In genomic region chr7:100476903-100477870, GRCh38 we compare ENCODE assay signal across 7 cellular contexts. TPM values are rescaled to one million over a fixed set of nuclear protein-coding genes. Genes with fewer than 3 reads are reported as not detected.
A peak's percentile ranks its signal among the peaks of the same experiment; 100 is the strongest.
DNase-seq lines count a peak whose midpoint lies in the region; ATAC-seq and TF ChIP-seq lines count a peak whose summit lies in the region.

No MANE protein-coding gene starts in this region.

- H3K9me3 ChIP-seq in esophagus (ENCODE audit: control insufficient read depth in 2 of 2, insufficient read depth in 1 of 2, low read depth in 1 of 2, low read length in 1 of 2) (no peaks in the 10 kb centered on the region), prostate gland (no peaks in the 10 kb centered on the region)

- no peaks in the 10 kb centered on the region; the same call in 1 of the 3 replicates for H3K9me3 Mint-ChIP-seq in GM23338

- H3K27me3 ChIP-seq in GM23338 (ENCODE audit: insufficient read depth): no peaks in the 10 kb centered on the region
- H3K27me3 ChIP-seq in esophagus (ENCODE audit: control insufficient read depth in 1 of 2, insufficient read depth in 2 of 2, low read length in 2 of 2): no peaks in the 10 kb centered on the region
- H3K27me3 ChIP-seq in prostate gland (replicated peaks; ENCODE audit: insufficient read depth): no peaks in the 10 kb centered on the region

- no peak overlapping the region for H3K27ac Mint-ChIP-seq in GM23338

- H3F3A ChIP-seq in GM23338 (replicated peaks; ENCODE audit: low read depth): peaks cover 1% of the 10 kb centered on the region; the same call in 1 of the 2 replicates

- peak overlapping the region; percentile 90 for H3K4me3 ChIP-seq in GM23338
- peak overlapping the region; percentile 94 to 97 for H3K4me3 ChIP-seq in esophagus (ENCODE audit: low read depth in 1 of 2, low read length in 2 of 2)
- peak overlapping the region; percentile 84 to 100 for H3K4me3 ChIP-seq in prostate gland

- no peaks in the 10 kb centered on the region for H3K9me2 ChIP-seq in GM23338 (ENCODE audit: insufficient read depth)

- H4K20me1 ChIP-seq in GM23338 (replicated peaks; ENCODE audit: insufficient read depth): peaks cover 3% of the 10 kb centered on the region; the same call in 1 of the 2 replicates

- peak; percentile 26 for ATAC-seq in GM23338
- no peak for ATAC-seq in HG03354 (IDR thresholded peaks at IDR 0.05; ENCODE audit: poor library complexity, severe bottlenecking, unreplicated experiment)

- H3K4me2 ChIP-seq in GM23338: peak overlapping the region; percentile 93

- WGBS in esophagus, 2 donors: 8 to 14% methylated on average over 25 to 30 of the region's 30 CpGs
- 9% methylated on average over 30 of the region's 30 CpGs for WGBS in prostate gland

- H3K27ac ChIP-seq in GM23338 (ENCODE audit: low read depth): no peak overlapping the region
- peak overlapping the region; percentile 48 to 53 for H3K27ac ChIP-seq in esophagus (ENCODE audit: low read depth in 2 of 2, low read length in 1 of 2)
- H3K27ac ChIP-seq in prostate gland: peak overlapping the region; percentile 94 to 98

- peak; percentile 69 for DNase-seq in GM23338 (ENCODE audit: low spot score)
- DNase-seq in activated CD4-positive, alpha-beta T cell treated with anti-CD3 and anti-CD28 coated beads, Interleukin-2, amount 50 U/mL, for 48 hours: peak; percentile 58 to 69
- no peak for DNase-seq in prostate gland (ENCODE audit: low spot score)
- DNase-seq in SKM-1 (lab: John Stamatoyannopoulos, UW; ENCODE audit: unreplicated experiment): no peak
- no peak for DNase-seq in activated CD4-positive, CD25-positive, alpha-beta regulatory T cell treated with anti-CD3 and anti-CD28 coated beads, Interleukin-2, amount 50 U/mL, for 72 hours

- peaks cover 25% of the 10 kb centered on the region for H3K4me1 Mint-ChIP-seq in GM23338

- H3K36me3 ChIP-seq in GM23338 (ENCODE audit: insufficient read depth): no peaks in the 10 kb centered on the region
- peaks cover 0 to 13% of the 10 kb centered on the region in 2 donors for H3K36me3 ChIP-seq in esophagus (ENCODE audit: control insufficient read depth in 2 of 2, insufficient read depth in 2 of 2, low read length in 1 of 2)
- H3K36me3 ChIP-seq in prostate gland: no peaks in the 10 kb centered on the region

- H2AFZ ChIP-seq in GM23338: no peak overlapping the region

- H3K36me3 Mint-ChIP-seq in GM23338 (ENCODE audit: low read depth): peaks cover 5% of the 10 kb centered on the region; the same call in 2 of the 3 replicates

- no peaks in the 10 kb centered on the region; the same call in 1 of the 2 replicates for H3K79me2 ChIP-seq in GM23338 (replicated peaks; ENCODE audit: insufficient read depth)

- H3K27me3 Mint-ChIP-seq in GM23338 (ENCODE audit: insufficient read depth, low read depth, poor library complexity): peaks cover 12% of the 10 kb centered on the region

- H3K4me1 ChIP-seq in GM23338 (ENCODE audit: insufficient read depth) (peaks cover 17% of the 10 kb centered on the region), esophagus (ENCODE audit: control insufficient read depth in 2 of 2, insufficient read depth in 2 of 2, low read length in 1 of 2) (peaks cover 13 to 24% of the 10 kb centered on the region in 2 donors), prostate gland (replicated peaks) (peaks cover 20% of the 10 kb centered on the region)

- H3K4me3 Mint-ChIP-seq in GM23338: peak overlapping the region; percentile 94

- intact Hi-C loops in prostate gland (cut with DNase I): loop anchor here (10.0 kb wide), 1 partner anchor 198 kb away; the partner anchor contains the start of gene GNB2

- no peak for TF ChIP-seq POLR2A in prostate gland (IDR thresholded peaks at IDR 0.05)

- peak; percentile 42 to 79; a peak in 3 of 4 replicates for TF ChIP-seq CTCF in GM23338 (conservative IDR thresholded peaks at IDR 0.05; ENCODE audit: low read depth in 2 of 2)
- peak in 2 of 4 experiments; percentile 28 to 31 for TF ChIP-seq CTCF in prostate gland (IDR thresholded peaks at IDR 0.05)

TF ChIP-seq in GM23338, 12 proteins besides CTCF, POLR2A, EP300 and RAD21 (continues in another document):
- TF ChIP-seq REST (IDR thresholded peaks at IDR 0.05; ENCODE audit: unreplicated experiment) (no peak), ZNF331 (CRISPR knock-in tag; IDR thresholded peaks at IDR 0.05; ENCODE audit: low read depth) (no peak)

RNA-seq across cellular contexts. Expression of gene TSC22D4, which starts 1.8 kb away (rescaled TPM):
- total RNA-seq in GM23338 (2014; rRNA removed; shearing (Covaris generic)): 22.6 and 24.9 TPM in 2 replicates
- polyA plus RNA-seq in GM23338 (2016; fragmentation: Nextera tagmentation; extraction: Ambion mirVana) (14.6 and 16.4 TPM in 2 replicates), esophagus (10 to 100 TPM; 40.0 to 60.0 TPM)
- total RNA-seq in prostate gland: 100 to 1,000 TPM in 1 of 2 donors, 10 to 100 TPM in 1; 77.6 to 152 TPM

RNA-seq across cellular contexts. Expression of gene NYAP1, which starts 6.5 kb away (rescaled TPM):
- total RNA-seq in GM23338 (2014; rRNA removed; shearing (Covaris generic)): 2.3 and 4.9 TPM in 2 replicates
- polyA plus RNA-seq in GM23338 (2016; fragmentation: Nextera tagmentation; extraction: Ambion mirVana) (0.19 and 0.49 TPM in 2 replicates), esophagus (1 to 10 TPM in 1 of 2 donors, under 1 TPM in 1; 0.32 to 1.3 TPM)
- total RNA-seq in prostate gland: 10 to 100 TPM in 1 of 2 donors, under 1 TPM in 1; 0.73 to 16.9 TPM

RNA-seq across cellular contexts. Expression of gene SPACDR, which starts 13.1 kb away (rescaled TPM):
- total RNA-seq in GM23338 (2014; rRNA removed; shearing (Covaris generic)): 0.52 TPM in 1 of 2 replicates, not detected in the other
- polyA plus RNA-seq in GM23338 (2016; fragmentation: Nextera tagmentation; extraction: Ambion mirVana) (0.42 TPM in 1 of 2 replicates, not detected in the other), esophagus (under 1 TPM; 0.31 to 0.65 TPM)
- 10 to 100 TPM in 1 of 2 donors, not detected in 1; 11.9 TPM for total RNA-seq in prostate gland

RNA-seq across cellular contexts. Expression of gene PPP1R35, which starts 40.9 kb away (rescaled TPM):
- 47.8 and 58.9 TPM in 2 replicates for total RNA-seq in GM23338 (2014; rRNA removed; shearing (Covaris generic))
- 89.3 and 106 TPM in 2 replicates for polyA plus RNA-seq in GM23338 (2016; fragmentation: Nextera tagmentation; extraction: Ambion mirVana)
- 10 to 100 TPM; 32.1 to 61.5 TPM for polyA plus RNA-seq in esophagus
- total RNA-seq in prostate gland: 10 to 100 TPM; 44.1 to 60.5 TPM

RNA-seq across cellular contexts. Expression of gene MEPCE, which starts 47.6 kb away (rescaled TPM):
- total RNA-seq in GM23338 (2014; rRNA removed; shearing (Covaris generic)): 21.7 and 32.6 TPM in 2 replicates
- 10.0 and 11.4 TPM in 2 replicates for polyA plus RNA-seq in GM23338 (2016; fragmentation: Nextera tagmentation; extraction: Ambion mirVana)
- polyA plus RNA-seq in esophagus: 10 to 100 TPM; 18.0 to 21.8 TPM
- total RNA-seq in prostate gland: 10 to 100 TPM; 24.2 to 62.8 TPM

Comparison
In these comparisons a context has a peak if more than half of its experiments do, and no peak if none do; other contexts are left out.
1. DNase-seq: peak in GM23338 (single experiment) and activated CD4-positive, alpha-beta T cell treated with anti-CD3 and anti-CD28 coated beads, Interleukin-2, amount 50 U/mL, for 48 hours (2 of 2); none in prostate gland (single experiment), SKM-1 (single experiment) and activated CD4-positive, CD25-positive, alpha-beta regulatory T cell treated with anti-CD3 and anti-CD28 coated beads, Interleukin-2, amount 50 U/mL, for 72 hours (single experiment).
2. Peak in every context shown above with its lines, with median percentiles within 50 percentile points of each other: H3K4me3 ChIP-seq.